Comparison of ENCODE assay signal across 12 cellular contexts in the genomic region with DNA sequence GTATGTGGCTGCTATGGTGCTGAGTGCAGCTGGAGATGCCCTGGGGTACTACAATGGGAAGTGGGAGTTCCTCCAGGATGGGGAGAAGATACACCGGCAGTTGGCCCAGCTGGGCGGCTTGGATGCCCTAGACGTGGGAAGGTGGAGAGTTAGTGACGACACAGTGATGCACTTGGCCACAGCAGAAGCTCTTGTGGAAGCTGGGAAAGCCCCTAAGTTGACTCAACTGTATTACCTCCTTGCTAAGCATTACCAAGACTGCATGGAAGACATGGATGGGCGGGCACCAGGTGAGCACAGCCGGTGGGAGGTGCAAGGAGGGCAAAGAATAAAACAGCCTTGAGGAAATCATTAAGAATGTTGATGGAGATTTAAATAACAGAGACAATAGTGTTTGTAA. TPM values are rescaled to one million over a fixed set of nuclear protein-coding genes. Genes with fewer than 3 reads are reported as not detected.
DNase-seq lines count a peak whose midpoint lies in the region; ATAC-seq, FAIRE-seq and TF ChIP-seq lines count a peak whose summit lies in the region.
"Had no signal": no experiment of that assay in that cellular context is flagged by ENCODE, and none has a peak within 500 bp of the region (broad histone marks: within the 10 kb centered on the region; RNA-seq: fewer than 3 reads in every experiment).

No MANE protein-coding gene starts in this region.

- no peaks in the 10 kb centered on the region for H3K36me3 Mint-ChIP-seq in IgD-negative memory B cell
- peaks cover 9% of the 10 kb centered on the region for H3K36me3 Mint-ChIP-seq in effector memory CD8-positive, alpha-beta T cell (ENCODE audit: insufficient read depth)

- no peaks in the 10 kb centered on the region for H3K9me3 Mint-ChIP-seq in IgD-negative memory B cell
- no peaks in the 10 kb centered on the region for H3K9me3 Mint-ChIP-seq in effector memory CD8-positive, alpha-beta T cell

- no peaks in the 10 kb centered on the region for H3K36me3 ChIP-seq in kidney epithelial cell (ENCODE audit: control insufficient read depth, insufficient read depth, low read length)
- H3K36me3 ChIP-seq: brain microvascular endothelial cell had no signal

- peaks cover 12 to 40% (median 31%) of the 10 kb centered on the region in 3 donors for H3K4me1 Mint-ChIP-seq in IgD-negative memory B cell
- H3K4me1 Mint-ChIP-seq in effector memory CD8-positive, alpha-beta T cell (ENCODE audit: low read depth in 2 of 2), result peaks cover 14 to 15% of the 10 kb centered on the region in 2 donors

- TF ChIP-seq CTCF in GM12864 (IDR thresholded peaks at IDR 0.05; ENCODE audit: low read depth, low read length, missing control alignments) (no peak), kidney epithelial cell (IDR thresholded peaks at IDR 0.05; ENCODE audit: insufficient read depth, low read length, poor library complexity, severe bottlenecking) (no peak)

- no peaks in the 10 kb centered on the region for H3K27me3 ChIP-seq in kidney epithelial cell (ENCODE audit: control insufficient read depth, insufficient read depth, low read length)
- H3K27me3 ChIP-seq: brain microvascular endothelial cell had no signal

- H3K27me3 Mint-ChIP-seq in IgD-negative memory B cell, result no peaks in the 10 kb centered on the region
- H3K27me3 Mint-ChIP-seq in effector memory CD8-positive, alpha-beta T cell, result no peaks in the 10 kb centered on the region

- H3K4me3 Mint-ChIP-seq in IgD-negative memory B cell, result peak overlapping the region in 1 of 4 donors; percentile 96
- no peak overlapping the region for H3K4me3 Mint-ChIP-seq in effector memory CD8-positive, alpha-beta T cell

- H3K4me3 ChIP-seq in GM12864 (ENCODE audit: low read depth, low read length) (no peak overlapping the region; the same call in 1 of the 2 replicates), kidney epithelial cell (ENCODE audit: low read depth, low read length) (no peak overlapping the region)

- H3K27ac Mint-ChIP-seq in IgD-negative memory B cell, result peak overlapping the region; percentile 80 to 99 (median 84)
- H3K27ac Mint-ChIP-seq in effector memory CD8-positive, alpha-beta T cell, result no peak overlapping the region

- DNase-seq in GM12864 (ENCODE audit: low read depth) (peak; percentile 67), GM19239 (ENCODE audit: insufficient read length, low spot score) (no peak), kidney epithelial cell (ENCODE audit: low read depth) (peak; percentile 63), GF-D8 (lab: John Stamatoyannopoulos, UW) (no peak)
- DNase-seq in effector memory CD8-positive, alpha-beta T cell, result no peak
- DNase-seq: brain microvascular endothelial cell, NCI-H1105 treated with DMSO at 0.1 percent for 48 hours had no signal

- ATAC-seq in HG03097 (IDR thresholded peaks at IDR 0.05; ENCODE audit: low FRiP score, unreplicated experiment) (no peak), HG02623 (IDR thresholded peaks at IDR 0.05; ENCODE audit: unreplicated experiment) (no peak)
- no peak for ATAC-seq in effector memory CD8-positive, alpha-beta T cell (replicated peaks)
- ATAC-seq: left lobe of liver, Panc1 had no signal

- peak; percentile 86 for FAIRE-seq in GM19239 (lab: Jason Lieb, UNC)

RNA-seq across cellular contexts. Expression of gene ADPRH, which starts 2.9 kb away (rescaled TPM):
- 29.2 TPM for polyA plus RNA-seq in IgD-negative memory B cell
- 7.3 and 10.1 TPM in 2 replicates for total RNA-seq in kidney epithelial cell

RNA-seq across cellular contexts. Expression of gene PLA1A, which starts 15.5 kb away (rescaled TPM):
- not detected for polyA plus RNA-seq in IgD-negative memory B cell
- 0.75 and 1.4 TPM in 2 replicates for total RNA-seq in kidney epithelial cell

RNA-seq across cellular contexts. Expression of gene CD80, which starts 22.8 kb away (rescaled TPM):
- 9.3 TPM for polyA plus RNA-seq in IgD-negative memory B cell
- not detected in 2 replicates for total RNA-seq in kidney epithelial cell

Comparison
In these comparisons a context has a peak if more than half of its experiments do, and no peak if none do; other contexts are left out.
1. DNase-seq: peak in GM12864 (single experiment) and kidney epithelial cell (single experiment); none in GM19239 (single experiment), effector memory CD8-positive, alpha-beta T cell (0 of 3) and GF-D8 (single experiment).
2. H3K27ac Mint-ChIP-seq: peak in IgD-negative memory B cell (3 of 3); none in effector memory CD8-positive, alpha-beta T cell (0 of 2).